Comparison of ENCODE assay signal across 28 cellular contexts in the genomic region with DNA sequence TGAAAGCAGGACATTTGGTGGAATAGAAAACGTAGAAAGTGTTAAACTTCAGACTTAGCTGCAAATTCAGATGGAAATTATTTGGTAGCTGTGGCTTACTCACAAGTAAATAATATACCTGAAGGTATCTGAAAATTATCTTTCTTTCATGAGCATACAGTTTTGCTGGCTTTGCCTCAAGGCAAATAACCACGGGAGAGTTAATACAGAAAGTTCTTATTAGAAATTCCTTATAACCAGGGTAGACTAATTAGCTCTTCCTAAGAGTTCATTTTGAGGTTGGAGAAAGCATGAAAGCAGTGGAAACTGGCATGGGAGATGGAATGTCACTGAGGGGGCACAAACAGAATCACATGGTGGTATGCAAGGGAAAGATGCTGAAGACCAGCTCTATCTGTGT.
"Had no signal": no experiment of that assay in that cellular context is flagged by ENCODE, and none has a peak within 500 bp of the region (broad histone marks: within the 10 kb centered on the region; RNA-seq: fewer than 3 reads in every experiment).

No MANE protein-coding gene starts in this region.

- ATAC-seq: activated CD8-positive, alpha-beta T cell treated with anti-CD3 and anti-CD28 coated beads for 36 hours; activated naive CD4-positive, alpha-beta T cell treated with anti-CD3 and anti-CD28 coated beads, Interleukin-2, amount 50 U/mL, for 72 hours; activated T-cell treated with anti-CD3 and anti-CD28 coated beads, Interleukin-2, amount 50 U/mL, for 4 hours; activated T-cell treated with anti-CD3 and anti-CD28 coated beads, Interleukin-2, amount 50 U/mL, for 72 hours; activated T-helper 17 cell treated with anti-CD3 and anti-CD28 coated beads, Interleukin-2, amount 50 U/mL, for 72 hours had no signal

- DNase-seq: activated B cell treated with CpG ODN at 0.5 μM for 24 hours; activated CD4-positive, alpha-beta memory T cell treated with anti-CD3 and anti-CD28 coated beads for 36 hours; activated CD4-positive, alpha-beta T cell treated with anti-CD3 and anti-CD28 coated beads for 4 hours; activated CD4-positive, alpha-beta T cell treated with anti-CD3 and anti-CD28 coated beads, Interleukin-2, amount 10 ng/mL, durations not matched to agents 24 days and 14 days; activated CD4-positive, alpha-beta T cell treated with anti-CD3 and anti-CD28 coated beads, Interleukin-2, amount 50 U/mL, for 1 hour; activated CD4-positive, alpha-beta T cell treated with anti-CD3 and anti-CD28 coated beads, Interleukin-2, amount 50 U/mL, for 4 hours; activated CD4-positive, CD25-positive, alpha-beta regulatory T cell treated with anti-CD3 and anti-CD28 coated beads, Interleukin-2, amount 50 U/mL, for 72 hours; activated CD8-positive, alpha-beta memory T cell treated with anti-CD3 and anti-CD28 coated beads, Interleukin-2, amount 50 U/mL, for 4 hours; activated CD8-positive, alpha-beta T cell treated with anti-CD3 and anti-CD28 coated beads for 36 hours; activated effector memory CD4-positive, alpha-beta T cell treated with anti-CD3 and anti-CD28 coated beads, Interleukin-2, amount 50 U/mL, for 16 hours; activated gamma-delta T cell treated with Interleukin-2 at 50 U/mL for 16 hours; activated naive CD4-positive, alpha-beta T cell; activated naive CD4-positive, alpha-beta T cell treated with anti-CD3 and anti-CD28 coated beads for 36 hours; activated naive CD4-positive, alpha-beta T cell treated with anti-CD3 and anti-CD28 coated beads, Interleukin-2, amount 50 U/mL, for 16 hours; activated naive CD8-positive, alpha-beta T cell treated with anti-CD3 and anti-CD28 coated beads for 36 hours; activated T-cell treated with anti-CD3 and anti-CD28 coated beads for 4 hours; activated T-cell treated with anti-CD3 and anti-CD28 coated beads, Interleukin-2, amount 50 U/mL, for 1 hour; activated T-cell treated with anti-CD3 and anti-CD28 coated beads, Interleukin-2, amount 50 U/mL, for 4 hours; activated T-cell treated with anti-CD3 and anti-CD28 coated beads, Interleukin-2, amount 50 U/mL, for 72 hours; adrenal gland; amniotic stem cell; aorta; caudate nucleus; cerebellar nuclear complex; T-helper 2 cell; T-helper 9 cell had no signal
